In genomic region chr6:19587238-19587942, GRCh38 we compare ENCODE assay signal across 31 cellular contexts.
A peak's percentile ranks its signal among the peaks of the same experiment; 100 is the strongest.
DNase-seq lines count a peak whose midpoint lies in the region; ATAC-seq, FAIRE-seq and TF ChIP-seq lines count a peak whose summit lies in the region.
"Had no signal": no experiment of that assay in that cellular context is flagged by ENCODE, and none has a peak within 500 bp of the region (broad histone marks: within the 10 kb centered on the region; RNA-seq: fewer than 3 reads in every experiment).

No MANE protein-coding gene starts in this region.

- H3K27ac ChIP-seq in MM.1S (ENCODE audit: low read length) (peak overlapping the region; percentile 75), H1 (ENCODE audit: low read depth, low read length) (no peak overlapping the region)
- H3K27ac ChIP-seq: C4-2B, cardiac muscle cell, coronary artery, GM23248, parathyroid adenoma, SK-N-MC, skin epidermis had no signal

- H4K20me1 ChIP-seq in MM.1S (ENCODE audit: insufficient read depth, low read length) (no peaks in the 10 kb centered on the region), H1 (replicated peaks in 1 of 2; ENCODE audit: control insufficient read depth in 1 of 2, insufficient read depth in 2 of 2, low read length in 2 of 2) (no peaks in the 10 kb centered on the region)

- H3K9me3 ChIP-seq in MM.1S (replicated peaks; ENCODE audit: insufficient read depth, low read length) (no peaks in the 10 kb centered on the region), H1 (ENCODE audit: insufficient read depth in 2 of 2, low read depth in 1 of 2, low read length in 1 of 2) (no peaks in the 10 kb centered on the region)
- H3K9me3 ChIP-seq: Caco-2 had no signal

- no peak for TF ChIP-seq EP300 in H1 (IDR thresholded peaks at IDR 0.05; ENCODE audit: borderline replicate concordance in 1 of 2, low read depth in 2 of 2, low read length in 2 of 2)

- H3K4me2 ChIP-seq in MM.1S (ENCODE audit: low read depth, low read length): peak overlapping the region; percentile 33
- no peak overlapping the region for H3K4me2 ChIP-seq in H1 (ENCODE audit: insufficient read depth in 1 of 2, low read depth in 2 of 2, low read length in 2 of 2)

- no peak overlapping the region for H2AK5ac ChIP-seq in H1 (ENCODE audit: low read depth, low read length)

- POLR2A ChIA-PET in H1 (lab: Charles Lee; ENCODE audit: partially characterized antibody): no interaction called here

- no peak overlapping the region for H3K4me3 Mint-ChIP-seq in activated CD4-positive, alpha-beta T cell treated with anti-CD3 and anti-CD28 coated beads, Interleukin-2, amount 10 ng/mL, durations not matched to agents 24 days and 14 days
- H3K4me3 Mint-ChIP-seq: activated CD8-positive, alpha-beta memory T cell treated with anti-CD3 and anti-CD28 coated beads, Interleukin-2, amount 10 ng/mL, durations not matched to agents 7 days and 5 days; activated naive CD8-positive, alpha-beta T cell treated with anti-CD3 and anti-CD28 coated beads, Interleukin-2, amount 50 U/mL, for 24 hours; activated T-cell treated with anti-CD3 and anti-CD28 coated beads, Interleukin-2, amount 50 U/mL, for 4 hours; HFFc6; memory B cell; type B pancreatic cell; WTC11 had no signal

- H3K4me3 ChIP-seq in MM.1S (ENCODE audit: low read length) (no peak overlapping the region), H1 (ENCODE audit: extremely low read depth in 1 of 4, insufficient read depth in 2 of 4, low read depth in 3 of 4, low read length in 4 of 4) (no peak overlapping the region)
- H3K4me3 ChIP-seq: cardiac muscle cell, coronary artery, GM23248, SK-N-MC, skin epidermis had no signal

- peaks cover 19% of the 10 kb centered on the region for H3K4me1 ChIP-seq in MM.1S (ENCODE audit: low read length)
- H3K4me1 ChIP-seq in H1 (replicated peaks in 1 of 4; ENCODE audit: control insufficient read depth in 3 of 4, insufficient read depth in 4 of 4, low read length in 3 of 4): no peaks in the 10 kb centered on the region
- H3K4me1 ChIP-seq: Caco-2, parathyroid adenoma had no signal

- H3K79me2 ChIP-seq in MM.1S (ENCODE audit: low read length) (no peaks in the 10 kb centered on the region), H1 (ENCODE audit: control insufficient read depth in 1 of 2, insufficient read depth in 2 of 2, low read length in 2 of 2) (no peaks in the 10 kb centered on the region)
- H3K79me2 ChIP-seq: parathyroid adenoma had no signal

- no peaks in the 10 kb centered on the region for H3K23me2 ChIP-seq in H1 (ENCODE audit: low read depth, low read length)

- no peaks in the 10 kb centered on the region for H3K79me1 ChIP-seq in H1 (ENCODE audit: low read depth, low read length)

- H3K56ac ChIP-seq in H1 (replicated peaks; ENCODE audit: insufficient read length, low read depth, low read length): no peak overlapping the region

- H4K8ac ChIP-seq in H1 (ENCODE audit: extremely low read depth, insufficient read depth, low read length): no peak overlapping the region

- H4K91ac ChIP-seq in H1 (replicated peaks; ENCODE audit: insufficient read length, low read length): no peak overlapping the region

- TF ChIP-seq POLR2A in H1 (IDR thresholded peaks at IDR 0.05; ENCODE audit: control extremely low read depth in 1 of 2, low read depth in 2 of 2, low read length in 2 of 2): no peak

- no peak overlapping the region for H3K23ac ChIP-seq in H1 (ENCODE audit: insufficient read length)

- H4K5ac ChIP-seq in H1 (ENCODE audit: insufficient read length, low read depth, low read length): no peak overlapping the region

- H2BK12ac ChIP-seq in H1 (ENCODE audit: low read depth, low read length): no peak overlapping the region

- no peak overlapping the region for H2BK20ac ChIP-seq in H1 (ENCODE audit: low read length)

- H2BK5ac ChIP-seq in H1 (ENCODE audit: low read depth, low read length): no peak overlapping the region

- no peak overlapping the region for H2BK15ac ChIP-seq in H1 (ENCODE audit: low read length)

- CTCF ChIA-PET in H1 (lab: Charles Lee; ENCODE audit: partially characterized antibody): interaction anchor here (0.6 to 1.3 kb wide), 5 partner anchors 16 to 379 kb away, joined by 3 to 4 read pairs (median 3); no protein-coding TSS in a partner anchor

- no peak overlapping the region for H2BK120ac ChIP-seq in H1 (replicated peaks; ENCODE audit: low read depth, low read length)

- WGBS in H1 (ENCODE audit: extremely low coverage in 1 of 2, insufficient coverage in 1 of 2, insufficient read length in 1 of 2, insufficient replicate concordance in 2 of 2, low coverage in 1 of 2, low lambda C conversion rate in 2 of 2, missing lambda C conversion rate in 1 of 2), 2 experiments: 92% methylated on average over 4 of the region's 4 CpGs; no CpG with 5 or more reads in 1 of the 2 experiments

- H3K36me3 Mint-ChIP-seq in activated CD4-positive, alpha-beta T cell treated with anti-CD3 and anti-CD28 coated beads, Interleukin-2, amount 10 ng/mL, durations not matched to agents 24 days and 14 days (ENCODE audit: low read depth): no peaks in the 10 kb centered on the region
- H3K36me3 Mint-ChIP-seq: activated CD8-positive, alpha-beta memory T cell treated with anti-CD3 and anti-CD28 coated beads, Interleukin-2, amount 10 ng/mL, durations not matched to agents 7 days and 5 days; type B pancreatic cell; WTC11 had no signal

- H3K27me3 Mint-ChIP-seq in activated CD4-positive, alpha-beta T cell treated with anti-CD3 and anti-CD28 coated beads, Interleukin-2, amount 10 ng/mL, durations not matched to agents 24 days and 14 days: no peaks in the 10 kb centered on the region
- H3K27me3 Mint-ChIP-seq: activated CD8-positive, alpha-beta memory T cell treated with anti-CD3 and anti-CD28 coated beads, Interleukin-2, amount 10 ng/mL, durations not matched to agents 7 days and 5 days; activated naive CD8-positive, alpha-beta T cell treated with anti-CD3 and anti-CD28 coated beads, Interleukin-2, amount 50 U/mL, for 24 hours; memory B cell had no signal

- H3K27me3 ChIP-seq in MM.1S (replicated peaks; ENCODE audit: insufficient read depth, low read length) (no peaks in the 10 kb centered on the region), H1 (replicated peaks in 1 of 4; ENCODE audit: control insufficient read depth in 3 of 4, extremely low read depth in 1 of 4, insufficient read depth in 3 of 4, low read length in 3 of 4) (no peaks in the 10 kb centered on the region)
- H3K27me3 ChIP-seq: cardiac muscle cell had no signal

- peaks cover 4% of the 10 kb centered on the region; the same call in 1 of the 2 replicates for H3F3A ChIP-seq in MM.1S (ENCODE audit: insufficient read depth, low read length)

- peak; percentile 7 for FAIRE-seq in H1 (lab: Jason Lieb, UNC)
- FAIRE-seq: astrocyte had no signal

- no peaks in the 10 kb centered on the region for H3K4me1 Mint-ChIP-seq in activated CD4-positive, alpha-beta T cell treated with anti-CD3 and anti-CD28 coated beads, Interleukin-2, amount 10 ng/mL, durations not matched to agents 24 days and 14 days
- H3K4me1 Mint-ChIP-seq: activated CD8-positive, alpha-beta memory T cell treated with anti-CD3 and anti-CD28 coated beads, Interleukin-2, amount 10 ng/mL, durations not matched to agents 7 days and 5 days; activated naive CD8-positive, alpha-beta T cell treated with anti-CD3 and anti-CD28 coated beads, Interleukin-2, amount 50 U/mL, for 24 hours; memory B cell; WTC11 had no signal

- H3K9me3 Mint-ChIP-seq in activated CD4-positive, alpha-beta T cell treated with anti-CD3 and anti-CD28 coated beads, Interleukin-2, amount 10 ng/mL, durations not matched to agents 24 days and 14 days: peaks cover 3% of the 10 kb centered on the region
- H3K9me3 Mint-ChIP-seq: type B pancreatic cell had no signal

- H3K36me3 ChIP-seq in MM.1S (replicated peaks; ENCODE audit: insufficient read depth, low read length): no peaks in the 10 kb centered on the region
- H3K36me3 ChIP-seq in H1 (ENCODE audit: control insufficient read depth in 2 of 4, insufficient read depth in 4 of 4, low read length in 3 of 4): no peaks in the 10 kb centered on the region
- H3K36me3 ChIP-seq: cardiac muscle cell had no signal

- no peak for ATAC-seq in GM18868 (IDR thresholded peaks at IDR 0.05; ENCODE audit: unreplicated experiment)
- ATAC-seq: activated CD8-positive, alpha-beta memory T cell treated with anti-CD3 and anti-CD28 coated beads, Interleukin-2, amount 10 ng/mL, durations not matched to agents 7 days and 5 days; activated naive CD8-positive, alpha-beta T cell treated with anti-CD3 and anti-CD28 coated beads, Interleukin-2, amount 50 U/mL, for 24 hours; activated T-cell treated with anti-CD3 and anti-CD28 coated beads, Interleukin-2, amount 50 U/mL, for 4 hours; left lobe of liver; WTC11 had no signal

- DNase-seq in DMS 273 treated with DMSO at 0.1 percent for 48 hours (lab: John Stamatoyannopoulos, UW) (peak; percentile 81), MM.1S (peak; percentile 81), NCI-H524 treated with DMSO at 0.1 percent for 48 hours (lab: John Stamatoyannopoulos, UW) (peak; percentile 80), H1 (ENCODE audit: low read depth in 1 of 2, low spot score in 2 of 2) (no peak)
- no peak for DNase-seq in activated CD4-positive, alpha-beta T cell treated with anti-CD3 and anti-CD28 coated beads, Interleukin-2, amount 10 ng/mL, durations not matched to agents 24 days and 14 days
- no peak for DNase-seq in stimulated activated CD4-positive, alpha-beta T cell treated with anti-CD3 and anti-CD28 coated beads, Interleukin-4, amount 100 ng/mL, for 4 hours
- DNase-seq: activated CD4-positive, alpha-beta T cell treated with anti-CD3 and anti-CD28 coated beads, Interleukin-2, amount 50 U/mL, for 1 hour; activated CD8-positive, alpha-beta memory T cell treated with anti-CD3 and anti-CD28 coated beads, Interleukin-2, amount 10 ng/mL, durations not matched to agents 7 days and 5 days; activated naive CD8-positive, alpha-beta T cell treated with anti-CD3 and anti-CD28 coated beads, Interleukin-2, amount 50 U/mL, for 24 hours; activated T-cell treated with anti-CD3 and anti-CD28 coated beads, Interleukin-2, amount 50 U/mL, for 4 hours; Caco-2; effector memory CD4-positive, alpha-beta T cell; GM23248; HFFc6; KBM-7; NCI-H1436; NCI-H526; retina; stimulated activated naive CD4-positive, alpha-beta T cell had no signal

- H3K4ac ChIP-seq in H1 (replicated peaks; ENCODE audit: insufficient read length, low read depth, low read length): no peak overlapping the region

- H2AFZ ChIP-seq in MM.1S (ENCODE audit: low read length) (peak overlapping the region; percentile 46), H1 (ENCODE audit: low read length) (no peak overlapping the region)
- H2AFZ ChIP-seq: GM23248, parathyroid adenoma had no signal

- H3K9me2 ChIP-seq in MM.1S (replicated peaks; ENCODE audit: insufficient read depth, low read length): no peaks in the 10 kb centered on the region

- TF ChIP-seq CTCF in MM.1S (IDR thresholded peaks at IDR 0.05; ENCODE audit: low read length): no peak
- no peak for TF ChIP-seq CTCF in H1 (IDR thresholded peaks at IDR 0.05; ENCODE audit: control extremely low read depth in 1 of 3, insufficient read depth in 1 of 3, low read depth in 1 of 3, low read length in 3 of 3)

- intact Hi-C loops in activated CD4-positive, alpha-beta T cell treated with anti-CD3 and anti-CD28 coated beads, Interleukin-2, amount 10 ng/mL, durations not matched to agents 24 days and 14 days (cut with micrococcal nuclease): no loop called here

- TF ChIP-seq RAD21 in H1 (IDR thresholded peaks at IDR 0.05 in 1 of 2, conservative IDR thresholded peaks at IDR 0.05 in 1 of 2; ENCODE audit: low read depth in 2 of 2, low read length in 2 of 2): no peak

- H3K27ac Mint-ChIP-seq in activated CD4-positive, alpha-beta T cell treated with anti-CD3 and anti-CD28 coated beads, Interleukin-2, amount 10 ng/mL, durations not matched to agents 24 days and 14 days: no peak overlapping the region
- H3K27ac Mint-ChIP-seq: activated CD8-positive, alpha-beta memory T cell treated with anti-CD3 and anti-CD28 coated beads, Interleukin-2, amount 10 ng/mL, durations not matched to agents 7 days and 5 days; activated naive CD8-positive, alpha-beta T cell treated with anti-CD3 and anti-CD28 coated beads, Interleukin-2, amount 50 U/mL, for 24 hours; HFFc6; memory B cell; type B pancreatic cell; WTC11 had no signal

- H3K18ac ChIP-seq in H1 (ENCODE audit: extremely low read depth, low read length): no peak overlapping the region

- H3K9ac ChIP-seq in MM.1S (ENCODE audit: low read length) (peak overlapping the region; percentile 14; the same call in 1 of the 2 replicates), H1 (replicated peaks in 1 of 4; ENCODE audit: extremely low read depth in 1 of 4, low read depth in 3 of 4, low read length in 3 of 4) (no peak overlapping the region)
- H3K9ac ChIP-seq: GM23248, parathyroid adenoma had no signal

- H3K14ac ChIP-seq in H1 (ENCODE audit: insufficient read length): no peak overlapping the region

Comparison
In these comparisons a context has a peak if more than half of its experiments do, and no peak if none do; other contexts are left out.
1. DNase-seq: peak in DMS 273 treated with DMSO at 0.1 percent for 48 hours (single experiment), MM.1S (single experiment) and NCI-H524 treated with DMSO at 0.1 percent for 48 hours (single experiment); none in H1 (0 of 2), activated CD4-positive, alpha-beta T cell treated with anti-CD3 and anti-CD28 coated beads, Interleukin-2, amount 10 ng/mL, durations not matched to agents 24 days and 14 days (single experiment) and stimulated activated CD4-positive, alpha-beta T cell treated with anti-CD3 and anti-CD28 coated beads, Interleukin-4, amount 100 ng/mL, for 4 hours (0 of 2).